Comparison of ENCODE assay signal across 26 cellular contexts in genomic region chr7:55272328-55272727, GRCh38.
DNase-seq lines count a peak whose midpoint lies in the region; ATAC-seq and TF ChIP-seq lines count a peak whose summit lies in the region.
"Had no signal": no experiment of that assay in that cellular context is flagged by ENCODE, and none has a peak within 500 bp of the region (broad histone marks: within the 10 kb centered on the region; RNA-seq: fewer than 3 reads in every experiment).

No MANE protein-coding gene starts in this region.

- H3K36me3 Mint-ChIP-seq in stimulated activated memory B cell treated with anti-CD40 and anti-IgM and Interleukin-4, amounts not matched to agents 10 μg/mL and 1 μg/mL and 100 μg/mL, for 72 hours: no peaks in the 10 kb centered on the region
- H3K36me3 Mint-ChIP-seq: CD4-positive, alpha-beta memory T cell had no signal

- no peak overlapping the region for H3K4me3 Mint-ChIP-seq in stimulated activated memory B cell treated with anti-CD40 and anti-IgM and Interleukin-4, amounts not matched to agents 10 μg/mL and 1 μg/mL and 100 μg/mL, for 72 hours
- H3K4me3 Mint-ChIP-seq: CD4-positive, alpha-beta memory T cell had no signal

- H3K36me3 ChIP-seq in ascending aorta: no peaks in the 10 kb centered on the region
- H3K36me3 ChIP-seq: HAP-1 had no signal

- no peak for ATAC-seq in GM19035 (IDR thresholded peaks at IDR 0.05; ENCODE audit: unreplicated experiment)
- ATAC-seq in stimulated activated memory B cell treated with anti-CD40 and anti-IgM and Interleukin-4, amounts not matched to agents 10 μg/mL and 1 μg/mL and 100 μg/mL, for 72 hours: no peak

- H3K4me3 ChIP-seq in coronary artery (no peak overlapping the region), ascending aorta (no peak overlapping the region)
- H3K4me3 ChIP-seq: A549, GM23248, HAP-1, SK-N-MC had no signal

- DNase-seq in COR-L47 (lab: John Stamatoyannopoulos, UW) (peak; percentile 62), H4 (ENCODE audit: low spot score) (peak; percentile 10), NCI-H345 treated with DMSO at 0.1 percent for 48 hours (lab: John Stamatoyannopoulos, UW; ENCODE audit: unreplicated experiment) (peak; percentile 4), coronary artery (ENCODE audit: low spot score) (peak; percentile 21), HuH-7 (ENCODE audit: low spot score) (no peak), ascending aorta (ENCODE audit: low spot score in 2 of 2) (no peak)
- DNase-seq: C1 segment of cervical spinal cord; Caco-2; CD4-positive, alpha-beta memory T cell; DMS79 treated with DMSO at 0.1 percent for 48 hours; GF-D8; GM23248; Kasumi-1; NCI-H1092 treated with DMSO at 0.1 percent for 48 hours; NCI-H1436 treated with DMSO at 0.1 percent for 48 hours; NCI-H187 treated with DMSO at 0.1 percent for 48 hours; NCI-H2107; NCI-H510A; NCI-H774; SHP77 had no signal

- no peaks in the 10 kb centered on the region for H3K9me3 ChIP-seq in ascending aorta
- H3K9me3 ChIP-seq: A549, Caco-2, HAP-1 had no signal

- TF ChIP-seq CTCF in coronary artery (IDR thresholded peaks at IDR 0.05): no peak
- no peak for TF ChIP-seq CTCF in ascending aorta (IDR thresholded peaks at IDR 0.05)

- H3K27ac ChIP-seq in coronary artery (no peak overlapping the region), ascending aorta (no peak overlapping the region)
- H3K27ac ChIP-seq: A549, GM23248, RWPE1, SK-N-MC had no signal

- no peaks in the 10 kb centered on the region for H3K27me3 ChIP-seq in ascending aorta

- intact Hi-C loops in ascending aorta (cut with DNase I): no loop called here

- H3K9me3 Mint-ChIP-seq in stimulated activated memory B cell treated with anti-CD40 and anti-IgM and Interleukin-4, amounts not matched to agents 10 μg/mL and 1 μg/mL and 100 μg/mL, for 72 hours: no peaks in the 10 kb centered on the region

- peaks cover 12% of the 10 kb centered on the region for H3K27me3 Mint-ChIP-seq in stimulated activated memory B cell treated with anti-CD40 and anti-IgM and Interleukin-4, amounts not matched to agents 10 μg/mL and 1 μg/mL and 100 μg/mL, for 72 hours

- H3K4me1 ChIP-seq in ascending aorta: no peaks in the 10 kb centered on the region
- H3K4me1 ChIP-seq: A549, Caco-2, HAP-1 had no signal

- no peaks in the 10 kb centered on the region for H3K4me1 Mint-ChIP-seq in stimulated activated memory B cell treated with anti-CD40 and anti-IgM and Interleukin-4, amounts not matched to agents 10 μg/mL and 1 μg/mL and 100 μg/mL, for 72 hours
- H3K4me1 Mint-ChIP-seq: CD4-positive, alpha-beta memory T cell had no signal

- no peak overlapping the region for H3K27ac Mint-ChIP-seq in stimulated activated memory B cell treated with anti-CD40 and anti-IgM and Interleukin-4, amounts not matched to agents 10 μg/mL and 1 μg/mL and 100 μg/mL, for 72 hours
- H3K27ac Mint-ChIP-seq: CD4-positive, alpha-beta memory T cell had no signal

Comparison
In these comparisons a context has a peak if more than half of its experiments do, and no peak if none do; other contexts are left out.
1. DNase-seq: peak in COR-L47 (single experiment), H4 (single experiment), NCI-H345 treated with DMSO at 0.1 percent for 48 hours (single experiment) and coronary artery (single experiment); none in HuH-7 (single experiment) and ascending aorta (0 of 2).